In genomic region chrX:19863237-19864223, GRCh38 we compare ENCODE assay signal across 9 cellular contexts. TPM values are rescaled to one million over a fixed set of nuclear protein-coding genes. Genes with fewer than 3 reads are reported as not detected.
A peak's percentile ranks its signal among the peaks of the same experiment; 100 is the strongest.
DNase-seq lines count a peak whose midpoint lies in the region; ATAC-seq and TF ChIP-seq lines count a peak whose summit lies in the region.
"Had no signal": no experiment of that assay in that cellular context is flagged by ENCODE, and none has a peak within 500 bp of the region (broad histone marks: within the 10 kb centered on the region; RNA-seq: fewer than 3 reads in every experiment).

No MANE protein-coding gene starts in this region.

- H4K20me1 ChIP-seq in mammary epithelial cell (ENCODE audit: insufficient read depth, low read length) = no peaks in the 10 kb centered on the region

- H3K9me3 Mint-ChIP-seq in activated naive CD4-positive, alpha-beta T cell treated with anti-CD3 and anti-CD28 coated beads for 36 hours = no peaks in the 10 kb centered on the region

- dilution Hi-C loops in mammary epithelial cell (cut with HindIII; ENCODE audit: low sequenced_read_pairs) = no loop called here

- H3K9me3 ChIP-seq in thymus (ENCODE audit: control insufficient read depth) (no peaks in the 10 kb centered on the region), mammary epithelial cell (replicated peaks; ENCODE audit: insufficient read depth, low read length) (no peaks in the 10 kb centered on the region)

- intact Hi-C loops in activated naive CD4-positive, alpha-beta T cell treated with anti-CD3 and anti-CD28 coated beads for 36 hours (cut with micrococcal nuclease) = no loop called here
- intact Hi-C loops in mammary epithelial cell (cut with micrococcal nuclease) = no loop called here

- no peaks in the 10 kb centered on the region for H3K27me3 Mint-ChIP-seq in activated naive CD4-positive, alpha-beta T cell treated with anti-CD3 and anti-CD28 coated beads for 36 hours (ENCODE audit: low read depth)

- H3K9ac ChIP-seq in mammary epithelial cell (ENCODE audit: insufficient read depth, low read length) = no peak overlapping the region

- H3K27ac Mint-ChIP-seq in activated naive CD4-positive, alpha-beta T cell treated with anti-CD3 and anti-CD28 coated beads for 36 hours = no peak overlapping the region

- H3K27me3 ChIP-seq in thymus (ENCODE audit: control insufficient read depth, insufficient read depth) (no peaks in the 10 kb centered on the region), mammary epithelial cell (ENCODE audit: insufficient read depth, low read length) (no peaks in the 10 kb centered on the region)

- BruUV-seq in mammary epithelial cell (replicated peaks; lab: Mats Ljungman, UMichigan) = no TSS peak

- H3K4me3 ChIP-seq in thymus (ENCODE audit: low read length) (no peak overlapping the region), mammary epithelial cell (replicated peaks in 1 of 3; ENCODE audit: insufficient read depth in 1 of 3, low read depth in 2 of 3, low read length in 3 of 3) (no peak overlapping the region)
- H3K4me3 ChIP-seq: SK-N-MC had no signal

- peaks cover 35% of the 10 kb centered on the region for H3K4me1 ChIP-seq in thymus (ENCODE audit: control insufficient read depth, insufficient read depth, low read length)
- no peaks in the 10 kb centered on the region for H3K4me1 ChIP-seq in mammary epithelial cell (ENCODE audit: insufficient read depth, low read length)

- H3K27ac ChIP-seq in thymus (ENCODE audit: low read depth) (peak overlapping the region; percentile 5), mammary epithelial cell (ENCODE audit: insufficient read depth, low read depth, low read length) (no peak overlapping the region)
- H3K27ac ChIP-seq: SK-N-MC had no signal

- in situ Hi-C loops in mammary epithelial cell (cut with MboI; ENCODE audit: low sequenced_read_pairs in 2 of 2) = no loop called here

- no peak for TF ChIP-seq CTCF in mammary epithelial cell (conservative IDR thresholded peaks at IDR 0.05 in 1 of 2, IDR thresholded peaks at IDR 0.05 in 1 of 2; ENCODE audit: extremely low read depth in 1 of 2, insufficient read depth in 1 of 2, low read depth in 1 of 2, low read length in 2 of 2)

- peak; percentile 67 for ATAC-seq in HG02981 (IDR thresholded peaks at IDR 0.05; ENCODE audit: unreplicated experiment)

- no peaks in the 10 kb centered on the region for H3K79me2 ChIP-seq in mammary epithelial cell (ENCODE audit: insufficient read depth, low read length)

- 46% methylated on average over 11 of the region's 11 CpGs for WGBS in thymus
- WGBS in mammary epithelial cell (ENCODE audit: low coverage, missing lambda C conversion rate) = 49% methylated on average over 9 of the region's 11 CpGs

- peaks cover 55% of the 10 kb centered on the region for H3K4me1 Mint-ChIP-seq in activated naive CD4-positive, alpha-beta T cell treated with anti-CD3 and anti-CD28 coated beads for 36 hours (ENCODE audit: low read depth)

- no peak overlapping the region for H2AFZ ChIP-seq in mammary epithelial cell (ENCODE audit: low read depth, low read length)

- DNase-seq in activated naive CD4-positive, alpha-beta T cell treated with anti-CD3 and anti-CD28 coated beads for 36 hours = peak; percentile 34
- DNase-seq in activated naive CD4-positive, alpha-beta T cell treated with anti-CD3 and anti-CD28 coated beads, Interleukin-2, amount 50 U/mL, for 16 hours = no peak
- peak; percentile 27 for DNase-seq in UCSD-AML1 (lab: John Stamatoyannopoulos, UW; ENCODE audit: unreplicated experiment)
- no peak for DNase-seq in mammary epithelial cell
- DNase-seq in NCI-H146 treated with DMSO at 0.1 percent for 48 hours (lab: John Stamatoyannopoulos, UW; ENCODE audit: unreplicated experiment) = no peak
- no peak for DNase-seq in activated effector memory CD4-positive, alpha-beta T cell treated with Interleukin-2 at 50 U/mL for 16 hours

- no peak overlapping the region for H3K4me3 Mint-ChIP-seq in activated naive CD4-positive, alpha-beta T cell treated with anti-CD3 and anti-CD28 coated beads for 36 hours

- H3K4me2 ChIP-seq in mammary epithelial cell (ENCODE audit: insufficient read depth, low read depth, low read length) = no peak overlapping the region

- H3K36me3 ChIP-seq in thymus (ENCODE audit: control insufficient read depth, insufficient read depth) (no peaks in the 10 kb centered on the region), mammary epithelial cell (ENCODE audit: insufficient read depth, low read length) (no peaks in the 10 kb centered on the region)

- no peaks in the 10 kb centered on the region for H3K36me3 Mint-ChIP-seq in activated naive CD4-positive, alpha-beta T cell treated with anti-CD3 and anti-CD28 coated beads for 36 hours (ENCODE audit: low read depth)

- CTCF ChIA-PET in activated naive CD4-positive, alpha-beta T cell treated with anti-CD3 and anti-CD28 coated beads for 36 hours (lab: Charles Lee) = interaction anchor here (0.7 kb wide), 1 partner anchor 67 kb away, joined by 4 read pairs; no protein-coding TSS in a partner anchor
- CTCF ChIA-PET in mammary epithelial cell (lab: Charles Lee; ENCODE audit: low non-redundant PET) = no interaction called here

RNA-seq across cellular contexts. Expression of gene SH3KBP1, which starts 23.9 kb away (rescaled TPM):
- total RNA-seq in activated naive CD4-positive, alpha-beta T cell treated with anti-CD3 and anti-CD28 coated beads for 36 hours = 10 to 100 TPM; 67.5 to 78.3 TPM
- 27.4 TPM for polyA plus RNA-seq in thymus
- total RNA-seq in mammary epithelial cell = 10 to 100 TPM; 16.2 to 56.3 TPM
- polyA plus RNA-seq in mammary epithelial cell = 39.8 TPM
- 21.9 TPM for polyA minus RNA-seq in mammary epithelial cell

Comparison
In these comparisons a context has a peak if more than half of its experiments do, and no peak if none do; other contexts are left out.
1. DNase-seq: peak in activated naive CD4-positive, alpha-beta T cell treated with anti-CD3 and anti-CD28 coated beads for 36 hours (single experiment) and UCSD-AML1 (single experiment); none in activated naive CD4-positive, alpha-beta T cell treated with anti-CD3 and anti-CD28 coated beads, Interleukin-2, amount 50 U/mL, for 16 hours (single experiment), mammary epithelial cell (single experiment), NCI-H146 treated with DMSO at 0.1 percent for 48 hours (single experiment) and activated effector memory CD4-positive, alpha-beta T cell treated with Interleukin-2 at 50 U/mL for 16 hours (single experiment).